22 cellular contexts compared by ENCODE assay signal in the genomic region with DNA sequence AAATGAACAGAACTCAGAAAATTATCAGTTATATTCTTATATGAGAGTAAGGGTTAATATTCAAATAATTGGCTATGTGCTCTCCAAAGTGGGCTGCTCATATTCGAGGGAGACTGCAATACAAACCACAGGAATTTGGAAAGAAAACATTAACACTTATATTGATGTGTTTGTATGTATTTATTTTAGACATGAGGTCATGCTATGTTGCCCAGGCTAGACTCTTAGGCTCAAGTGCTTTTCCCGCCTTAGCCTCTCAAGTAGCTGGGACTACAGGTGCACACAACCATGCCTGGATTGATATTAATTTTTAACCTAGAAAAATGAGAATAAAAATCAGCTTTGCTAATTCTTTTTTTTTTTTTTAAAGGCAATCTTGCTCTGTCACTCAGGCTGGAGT. TPM values are rescaled to one million over a fixed set of nuclear protein-coding genes. Genes with fewer than 3 reads are reported as not detected.
A peak's percentile ranks its signal among the peaks of the same experiment; 100 is the strongest.
DNase-seq lines count a peak whose midpoint lies in the region; ATAC-seq and TF ChIP-seq lines count a peak whose summit lies in the region.
"Had no signal": no experiment of that assay in that cellular context is flagged by ENCODE, and none has a peak within 500 bp of the region (broad histone marks: within the 10 kb centered on the region; RNA-seq: fewer than 3 reads in every experiment).

No MANE protein-coding gene starts in this region.

- no peak overlapping the region for H3K4me3 Mint-ChIP-seq in CD14-positive monocyte
- H3K4me3 Mint-ChIP-seq: activated T-cell treated with anti-CD3 and anti-CD28 coated beads, Interleukin-2, amount 50 U/mL, for 24 hours; CD4-positive, CD25-positive, alpha-beta regulatory T cell; naive B cell; type B pancreatic cell had no signal

- no peaks in the 10 kb centered on the region for H3K27me3 Mint-ChIP-seq in CD14-positive monocyte (ENCODE audit: low read depth in 3 of 3)
- H3K27me3 Mint-ChIP-seq: activated T-cell treated with anti-CD3 and anti-CD28 coated beads, Interleukin-2, amount 50 U/mL, for 24 hours; CD4-positive, CD25-positive, alpha-beta regulatory T cell; naive B cell; type B pancreatic cell had no signal

- H3K4me1 Mint-ChIP-seq in CD14-positive monocyte: no peaks in the 10 kb centered on the region

- no peak for DNase-seq in left ventricle myocardium superior
- DNase-seq in Right ventricle myocardium inferior (ENCODE audit: missing footprints): no peak
- DNase-seq in NCI-H510A treated with DMSO at 0.1 percent for 48 hours (lab: John Stamatoyannopoulos, UW): peak; percentile 74
- DNase-seq in iris pigment epithelial cell (ENCODE audit: low read depth): peak; percentile 59
- DNase-seq in activated CD8-positive, alpha-beta memory T cell treated with anti-CD3 and anti-CD28 coated beads, Interleukin-2, amount 50 U/mL, for 48 hours: no peak
- DNase-seq in germinal center (ENCODE audit: low spot score): no peak
- no peak for DNase-seq in CD14-positive monocyte (ENCODE audit: low spot score)
- DNase-seq: activated CD4-positive, alpha-beta T cell treated with anti-CD3 and anti-CD28 coated beads, Interleukin-2, amount 50 U/mL, for 4 hours; activated T-cell treated with anti-CD3 and anti-CD28 coated beads, Interleukin-2, amount 50 U/mL, for 24 hours; CD4-positive, CD25-positive, alpha-beta regulatory T cell; central memory CD4-positive, alpha-beta T cell; effector CD8-positive, alpha-beta T cell; naive B cell; NCI-H1930; NCI-H748 treated with DMSO at 0.1 percent for 48 hours; pancreas; Peyer's patch; stimulated activated CD4-positive, alpha-beta T cell treated with anti-CD3 and anti-CD28 coated beads, Interleukin-12 subunit alpha, Interleukin-12 subunit beta, amount 100 ng/mL, for 4 hours; stimulated activated naive CD8-positive, alpha-beta T cell treated with anti-CD3 and anti-CD28 coated beads, Interleukin-15, Interleukin-2, amounts not matched to agents 100 U/mL and 50 U/mL, for 24 hours had no signal

- peaks cover 4 to 7% of the 10 kb centered on the region in 2 donors for H3K36me3 Mint-ChIP-seq in CD14-positive monocyte
- H3K36me3 Mint-ChIP-seq: activated naive CD4-positive, alpha-beta T cell treated with anti-CD3 and anti-CD28 coated beads, Interleukin-2, amount 50 U/mL, for 72 hours; type B pancreatic cell had no signal

- TF ChIP-seq CTCF in CD14-positive monocyte (IDR thresholded peaks at IDR 0.05): no peak

- H3K9me3 Mint-ChIP-seq in CD14-positive monocyte: no peaks in the 10 kb centered on the region
- H3K9me3 Mint-ChIP-seq: activated naive CD4-positive, alpha-beta T cell treated with anti-CD3 and anti-CD28 coated beads, Interleukin-2, amount 50 U/mL, for 72 hours; activated T-cell treated with anti-CD3 and anti-CD28 coated beads, Interleukin-2, amount 50 U/mL, for 24 hours; naive B cell; type B pancreatic cell had no signal

- peak; percentile 44 for ATAC-seq in left ventricle myocardium superior
- ATAC-seq in Right ventricle myocardium inferior: no peak
- no peak for ATAC-seq in GM19397 (IDR thresholded peaks at IDR 0.05; ENCODE audit: unreplicated experiment)
- ATAC-seq: activated naive CD4-positive, alpha-beta T cell treated with anti-CD3 and anti-CD28 coated beads, Interleukin-2, amount 50 U/mL, for 72 hours; pancreas; stimulated activated naive CD8-positive, alpha-beta T cell treated with anti-CD3 and anti-CD28 coated beads, Interleukin-15, Interleukin-2, amounts not matched to agents 100 U/mL and 50 U/mL, for 24 hours had no signal

- H3K27ac Mint-ChIP-seq in CD14-positive monocyte: no peak overlapping the region
- H3K27ac Mint-ChIP-seq: activated naive CD4-positive, alpha-beta T cell treated with anti-CD3 and anti-CD28 coated beads, Interleukin-2, amount 50 U/mL, for 72 hours; activated T-cell treated with anti-CD3 and anti-CD28 coated beads, Interleukin-2, amount 50 U/mL, for 24 hours; CD4-positive, CD25-positive, alpha-beta regulatory T cell; naive B cell; type B pancreatic cell had no signal

- intact Hi-C loops in left ventricle myocardium superior (cut with micrococcal nuclease) (no loop called here), Right ventricle myocardium inferior (cut with DNase I) (no loop called here), CD14-positive monocyte (cut with micrococcal nuclease) (no loop called here)

RNA-seq across cellular contexts. Expression of a gene that starts 35.0 kb away (rescaled TPM):
- total RNA-seq in left ventricle myocardium superior: 18.1 TPM
- total RNA-seq in Right ventricle myocardium inferior: 16.8 TPM
- polyA plus RNA-seq in CD14-positive monocyte: 1 to 10 TPM; 6.2 to 7.5 TPM

Comparison
In these comparisons a context has a peak if more than half of its experiments do, and no peak if none do; other contexts are left out.
1. DNase-seq: peak in NCI-H510A treated with DMSO at 0.1 percent for 48 hours (single experiment) and iris pigment epithelial cell (single experiment); none in left ventricle myocardium superior (single experiment), Right ventricle myocardium inferior (single experiment), activated CD8-positive, alpha-beta memory T cell treated with anti-CD3 and anti-CD28 coated beads, Interleukin-2, amount 50 U/mL, for 48 hours (single experiment), germinal center (single experiment) and CD14-positive monocyte (single experiment).